ENCODE assay signal across 4 cellular contexts in genomic region chr1:14129009-14129408, GRCh38.
"Had no signal": no experiment of that assay in that cellular context is flagged by ENCODE, and none has a peak within 500 bp of the region (broad histone marks: within the 10 kb centered on the region; RNA-seq: fewer than 3 reads in every experiment).

No MANE protein-coding gene starts in this region.

- H2AFZ ChIP-seq: GM23338 had no signal

- H3K36me3 ChIP-seq: HAP-1 had no signal

- H3K4me2 ChIP-seq: GM23338 had no signal

- DNase-seq: H7, KBM-7 had no signal

- H3K4me1 ChIP-seq: HAP-1 had no signal

- H3K9me3 ChIP-seq: HAP-1 had no signal

- H3K4me3 ChIP-seq: GM23338, HAP-1 had no signal
